ENCODE assay signal across 1 cellular context in the genomic region with DNA sequence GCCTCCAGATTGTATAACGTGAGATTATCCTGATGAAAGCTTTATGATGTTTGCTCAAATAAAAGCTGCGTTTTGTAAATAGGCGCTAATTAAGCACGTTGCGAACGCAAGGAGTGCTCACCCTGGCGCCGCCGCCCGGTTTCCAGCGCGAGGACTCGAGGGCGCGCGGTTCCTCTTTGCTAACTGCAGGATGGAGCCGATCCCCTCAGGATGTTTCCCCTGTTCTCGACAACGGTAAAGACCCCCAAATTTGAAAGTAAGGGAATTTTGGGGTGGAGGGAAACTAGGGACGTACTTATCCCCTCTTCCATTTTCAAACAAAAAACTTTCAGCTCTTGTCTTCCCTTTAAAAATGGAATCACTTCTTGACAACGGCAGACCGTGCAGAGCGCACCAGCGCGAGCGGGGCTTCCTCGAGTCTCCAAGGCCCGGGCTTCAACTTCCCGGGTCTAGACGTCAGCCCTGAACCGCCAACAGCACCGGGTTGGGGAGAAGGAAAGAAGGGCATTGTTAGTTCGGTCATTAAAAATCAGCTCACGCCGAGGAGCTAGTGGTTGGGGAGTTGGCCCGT.
TF ChIP-seq lines count a peak whose summit lies in the region.

No MANE protein-coding gene starts in this region.

TF ChIP-seq in GM23338, 12 proteins besides CTCF, POLR2A, EP300 and RAD21 (continued from another document):
- TF ChIP-seq EZH2 (IDR thresholded peaks at IDR 0.05; ENCODE audit: low read depth, unreplicated experiment) (peak; percentile 88), CREB1 (CRISPR knock-in tag; IDR thresholded peaks at IDR 0.05; ENCODE audit: low read depth) (no peak), STAT1 (IDR thresholded peaks at IDR 0.05; ENCODE audit: unreplicated experiment) (no peak)
